ENCODE assay signal across 36 cellular contexts in the genomic region with DNA sequence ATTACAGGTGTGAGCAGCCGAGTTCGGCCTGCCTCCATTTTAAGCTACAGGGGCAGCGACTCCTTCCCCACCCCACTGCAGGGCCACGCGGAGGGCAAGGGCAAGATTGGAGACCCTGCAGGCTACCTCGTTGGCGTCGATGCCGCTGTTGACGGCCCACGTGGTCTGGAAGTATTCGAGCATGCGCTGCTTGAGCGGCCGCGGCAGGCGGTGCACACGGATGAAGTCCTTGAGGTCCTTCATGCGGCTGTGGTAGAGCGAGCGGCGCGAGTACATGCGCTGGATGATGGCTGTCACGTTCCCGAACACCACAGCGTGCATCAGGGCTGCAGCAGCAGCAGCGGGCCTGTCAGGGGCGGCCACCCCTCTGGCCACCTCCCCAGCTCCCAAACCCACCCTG. TPM values are rescaled to one million over a fixed set of nuclear protein-coding genes. Genes with fewer than 3 reads are reported as not detected.
"Had no signal": no experiment of that assay in that cellular context is flagged by ENCODE, and none has a peak within 500 bp of the region (broad histone marks: within the 10 kb centered on the region; RNA-seq: fewer than 3 reads in every experiment).

No MANE protein-coding gene starts in this region.

- H3K9me3 Mint-ChIP-seq: activated B cell treated with CpG ODN at 0.5 μM for 24 hours; activated CD4-positive, alpha-beta memory T cell treated with anti-CD3 and anti-CD28 coated beads for 36 hours; activated CD4-positive, alpha-beta T cell treated with anti-CD3 and anti-CD28 coated beads, Interleukin-2, amount 10 ng/mL, durations not matched to agents 24 days and 14 days; activated CD8-positive, alpha-beta T cell treated with anti-CD3 and anti-CD28 coated beads for 36 hours; activated naive CD4-positive, alpha-beta T cell treated with anti-CD3 and anti-CD28 coated beads, Interleukin-2, amount 50 U/mL, for 72 hours; activated naive CD8-positive, alpha-beta T cell treated with anti-CD3 and anti-CD28 coated beads for 36 hours; activated T-cell treated with anti-CD3 and anti-CD28 coated beads, Interleukin-2, amount 50 U/mL, for 24 hours; activated T-helper 2 cell treated with anti-CD3 and anti-CD28 coated beads, Interferon-gamma antibody, Interleukin-2, Interleukin-4, amounts not matched to agents 10 μg/mL and 5 μg/mL and 100 μg/mL, durations not matched to agents 14 hours and 24 hours and 36 hours; T-helper 1 cell treated with Interleukin-12 subunit alpha and Interleukin-12 subunit beta and Interleukin-4 antibody, amounts not matched to agents 30 μg/mL and 1 μg/mL, for 36 hours; T-helper 2 cell treated with Interferon-gamma antibody and Interleukin-4, amounts not matched to agents 5 μg/mL and 100 μg/mL, for 36 hours had no signal

- H3K4me1 ChIP-seq: adrenal gland, body of pancreas, breast epithelium had no signal

- H3K4me3 Mint-ChIP-seq: activated B cell treated with CpG ODN at 0.5 μM for 24 hours; activated CD4-positive, alpha-beta memory T cell treated with anti-CD3 and anti-CD28 coated beads for 36 hours; activated CD4-positive, alpha-beta T cell treated with anti-CD3 and anti-CD28 coated beads, Interleukin-2, amount 10 ng/mL, durations not matched to agents 24 days and 14 days; activated CD8-positive, alpha-beta memory T cell treated with anti-CD3 and anti-CD28 coated beads, Interleukin-2, amount 10 ng/mL, durations not matched to agents 7 days and 5 days; activated CD8-positive, alpha-beta T cell treated with anti-CD3 and anti-CD28 coated beads for 36 hours; activated naive CD8-positive, alpha-beta T cell treated with anti-CD3 and anti-CD28 coated beads for 36 hours; activated T-cell treated with anti-CD3 and anti-CD28 coated beads, Interleukin-2, amount 50 U/mL, for 24 hours; T-helper 1 cell treated with Interleukin-12 subunit alpha and Interleukin-12 subunit beta and Interleukin-4 antibody, amounts not matched to agents 30 μg/mL and 1 μg/mL, for 36 hours; T-helper 2 cell treated with Interferon-gamma antibody and Interleukin-4, amounts not matched to agents 5 μg/mL and 100 μg/mL, for 36 hours had no signal

- H3K36me3 Mint-ChIP-seq: activated CD4-positive, alpha-beta memory T cell treated with anti-CD3 and anti-CD28 coated beads for 36 hours; activated CD8-positive, alpha-beta memory T cell treated with anti-CD3 and anti-CD28 coated beads, Interleukin-2, amount 10 ng/mL, durations not matched to agents 7 days and 5 days; activated naive CD4-positive, alpha-beta T cell treated with anti-CD3 and anti-CD28 coated beads, Interleukin-2, amount 50 U/mL, for 72 hours; activated naive CD8-positive, alpha-beta T cell treated with anti-CD3 and anti-CD28 coated beads for 36 hours had no signal

- H3K27ac ChIP-seq: adrenal gland, body of pancreas, brain microvascular endothelial cell, breast epithelium, VCaP had no signal

- H3K4me1 Mint-ChIP-seq: activated CD4-positive, alpha-beta T cell treated with anti-CD3 and anti-CD28 coated beads, Interleukin-2, amount 10 ng/mL, durations not matched to agents 24 days and 14 days; activated CD8-positive, alpha-beta memory T cell treated with anti-CD3 and anti-CD28 coated beads, Interleukin-2, amount 10 ng/mL, durations not matched to agents 7 days and 5 days; activated naive CD8-positive, alpha-beta T cell treated with anti-CD3 and anti-CD28 coated beads for 36 hours had no signal

- H3K36me3 ChIP-seq: adrenal gland, brain microvascular endothelial cell, breast epithelium had no signal

- H3K27ac Mint-ChIP-seq: activated B cell treated with CpG ODN at 0.5 μM for 24 hours; activated CD4-positive, alpha-beta memory T cell treated with anti-CD3 and anti-CD28 coated beads for 36 hours; activated CD4-positive, alpha-beta T cell treated with anti-CD3 and anti-CD28 coated beads, Interleukin-2, amount 10 ng/mL, durations not matched to agents 24 days and 14 days; activated CD8-positive, alpha-beta memory T cell treated with anti-CD3 and anti-CD28 coated beads, Interleukin-2, amount 10 ng/mL, durations not matched to agents 7 days and 5 days; activated CD8-positive, alpha-beta T cell treated with anti-CD3 and anti-CD28 coated beads for 36 hours; activated naive CD4-positive, alpha-beta T cell treated with anti-CD3 and anti-CD28 coated beads, Interleukin-2, amount 50 U/mL, for 72 hours; activated naive CD8-positive, alpha-beta T cell treated with anti-CD3 and anti-CD28 coated beads for 36 hours; activated T-cell treated with anti-CD3 and anti-CD28 coated beads, Interleukin-2, amount 50 U/mL, for 24 hours; activated T-helper 2 cell treated with anti-CD3 and anti-CD28 coated beads, Interferon-gamma antibody, Interleukin-2, Interleukin-4, amounts not matched to agents 10 μg/mL and 5 μg/mL and 100 μg/mL, durations not matched to agents 14 hours and 24 hours and 36 hours; T-helper 1 cell treated with Interleukin-12 subunit alpha and Interleukin-12 subunit beta and Interleukin-4 antibody, amounts not matched to agents 30 μg/mL and 1 μg/mL, for 36 hours; T-helper 2 cell treated with Interferon-gamma antibody and Interleukin-4, amounts not matched to agents 5 μg/mL and 100 μg/mL, for 36 hours had no signal

- ATAC-seq: activated CD8-positive, alpha-beta memory T cell treated with anti-CD3 and anti-CD28 coated beads, Interleukin-2, amount 10 ng/mL, durations not matched to agents 7 days and 5 days; activated CD8-positive, alpha-beta T cell treated with anti-CD3 and anti-CD28 coated beads for 36 hours; activated naive CD4-positive, alpha-beta T cell treated with anti-CD3 and anti-CD28 coated beads, Interleukin-2, amount 50 U/mL, for 72 hours; body of pancreas had no signal

- H3K4me3 ChIP-seq: adrenal gland, body of pancreas, breast epithelium had no signal

- H3K27me3 ChIP-seq: adrenal gland, body of pancreas, brain microvascular endothelial cell, breast epithelium had no signal

- DNase-seq: activated B cell treated with CpG ODN at 0.5 μM for 24 hours; activated CD4-positive, alpha-beta memory T cell treated with anti-CD3 and anti-CD28 coated beads for 36 hours; activated CD4-positive, alpha-beta T cell treated with anti-CD3 and anti-CD28 coated beads for 4 hours; activated CD4-positive, alpha-beta T cell treated with anti-CD3 and anti-CD28 coated beads, Interleukin-2, amount 10 ng/mL, durations not matched to agents 24 days and 14 days; activated CD4-positive, alpha-beta T cell treated with anti-CD3 and anti-CD28 coated beads, Interleukin-2, amount 50 U/mL, for 1 hour; activated CD4-positive, alpha-beta T cell treated with anti-CD3 and anti-CD28 coated beads, Interleukin-2, amount 50 U/mL, for 4 hours; activated CD4-positive, CD25-positive, alpha-beta regulatory T cell treated with anti-CD3 and anti-CD28 coated beads, Interleukin-2, amount 50 U/mL, for 72 hours; activated CD8-positive, alpha-beta memory T cell treated with anti-CD3 and anti-CD28 coated beads, Interleukin-2, amount 10 ng/mL, durations not matched to agents 7 days and 5 days; activated CD8-positive, alpha-beta memory T cell treated with anti-CD3 and anti-CD28 coated beads, Interleukin-2, amount 50 U/mL, for 48 hours; activated CD8-positive, alpha-beta T cell treated with anti-CD3 and anti-CD28 coated beads for 36 hours; activated effector memory CD4-positive, alpha-beta T cell treated with Interleukin-2 at 50 U/mL for 16 hours; activated gamma-delta T cell; activated naive CD4-positive, alpha-beta T cell treated with anti-CD3 and anti-CD28 coated beads, Interleukin-2, amount 50 U/mL, for 16 hours; activated naive CD4-positive, alpha-beta T cell treated with Interleukin-2 at 50 U/mL for 16 hours; activated naive CD8-positive, alpha-beta T cell treated with anti-CD3 and anti-CD28 coated beads for 36 hours; activated T-cell treated with anti-CD3 and anti-CD28 coated beads, Interleukin-2, amount 50 U/mL, for 24 hours; activated T-cell treated with anti-CD3 and anti-CD28 coated beads, Interleukin-2, amount 50 U/mL, for 48 hours; adrenal gland; amniotic stem cell; aorta; body of pancreas; brain microvascular endothelial cell; central memory CD4-positive, alpha-beta T cell; T-helper 1 cell; T-helper 2 cell; T-helper 9 cell had no signal

- FAIRE-seq: astrocyte, TTC549 had no signal

- H3K27me3 Mint-ChIP-seq: activated B cell treated with CpG ODN at 0.5 μM for 24 hours; activated CD4-positive, alpha-beta memory T cell treated with anti-CD3 and anti-CD28 coated beads for 36 hours; activated CD8-positive, alpha-beta memory T cell treated with anti-CD3 and anti-CD28 coated beads, Interleukin-2, amount 10 ng/mL, durations not matched to agents 7 days and 5 days; activated CD8-positive, alpha-beta T cell treated with anti-CD3 and anti-CD28 coated beads for 36 hours; activated naive CD8-positive, alpha-beta T cell treated with anti-CD3 and anti-CD28 coated beads for 36 hours; activated T-cell treated with anti-CD3 and anti-CD28 coated beads, Interleukin-2, amount 50 U/mL, for 24 hours had no signal

- H3K9me3 ChIP-seq: adrenal gland, body of pancreas, breast epithelium had no signal

RNA-seq across cellular contexts. Expression of a gene that starts 11.6 kb away (rescaled TPM):
- total RNA-seq: astrocyte, body of pancreas, cardiac septum had no signal
- polyA plus RNA-seq: aorta had no signal

RNA-seq across cellular contexts. Expression of a gene that starts 15.9 kb away (rescaled TPM):
- total RNA-seq: activated B cell treated with CpG ODN at 0.5 μM for 24 hours; activated CD4-positive, alpha-beta memory T cell treated with anti-CD3 and anti-CD28 coated beads for 36 hours; activated CD4-positive, alpha-beta T cell treated with anti-CD3 and anti-CD28 coated beads, Interleukin-2, amount 10 ng/mL, durations not matched to agents 24 days and 14 days; activated CD8-positive, alpha-beta memory T cell treated with anti-CD3 and anti-CD28 coated beads, Interleukin-2, amount 10 ng/mL, durations not matched to agents 7 days and 5 days; activated CD8-positive, alpha-beta T cell treated with anti-CD3 and anti-CD28 coated beads for 36 hours; activated naive CD4-positive, alpha-beta T cell treated with anti-CD3 and anti-CD28 coated beads, Interleukin-2, amount 50 U/mL, for 72 hours; activated naive CD8-positive, alpha-beta T cell treated with anti-CD3 and anti-CD28 coated beads for 36 hours; activated T-helper 2 cell treated with anti-CD3 and anti-CD28 coated beads, Interferon-gamma antibody, Interleukin-2, Interleukin-4, amounts not matched to agents 10 μg/mL and 5 μg/mL and 100 μg/mL, durations not matched to agents 14 hours and 24 hours and 36 hours; adrenal gland; aorta; astrocyte; body of pancreas; breast epithelium; cardiac septum; cerebellum had no signal
- polyA plus RNA-seq: adrenal gland, aorta had no signal

RNA-seq across cellular contexts. Expression of a gene that starts 46.7 kb away (rescaled TPM):
- total RNA-seq: activated B cell treated with CpG ODN at 0.5 μM for 24 hours; activated CD4-positive, alpha-beta memory T cell treated with anti-CD3 and anti-CD28 coated beads for 36 hours; activated CD4-positive, alpha-beta T cell treated with anti-CD3 and anti-CD28 coated beads, Interleukin-2, amount 10 ng/mL, durations not matched to agents 24 days and 14 days; activated T-helper 2 cell treated with anti-CD3 and anti-CD28 coated beads, Interferon-gamma antibody, Interleukin-2, Interleukin-4, amounts not matched to agents 10 μg/mL and 5 μg/mL and 100 μg/mL, durations not matched to agents 14 hours and 24 hours and 36 hours; aorta; astrocyte; cardiac septum had no signal
